20 cellular contexts compared by ENCODE assay signal in the genomic region with DNA sequence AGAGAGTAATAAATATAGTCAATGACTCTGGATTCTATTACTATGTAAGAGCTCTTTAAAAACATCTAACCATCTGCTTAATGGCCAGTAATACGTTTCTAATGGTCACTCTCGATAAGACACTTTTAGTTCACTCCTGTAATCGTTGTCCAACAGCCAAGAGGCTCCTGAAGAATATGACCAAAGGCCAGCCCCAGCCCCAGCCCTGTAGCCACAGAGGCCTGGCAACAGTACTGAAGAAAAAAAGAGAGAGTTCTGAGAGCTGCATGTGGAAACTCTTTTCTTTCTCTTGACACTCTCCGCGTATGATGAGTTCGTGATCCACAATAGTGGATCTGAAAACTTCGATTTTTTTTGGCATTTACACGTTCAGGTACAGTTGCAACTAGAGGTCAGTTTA.
"Had no signal": no experiment of that assay in that cellular context is flagged by ENCODE, and none has a peak within 500 bp of the region (broad histone marks: within the 10 kb centered on the region; RNA-seq: fewer than 3 reads in every experiment).

No MANE protein-coding gene starts in this region.

- H3K36me3 ChIP-seq: esophagus squamous epithelium, ovary, right atrium auricular region, stomach, thoracic aorta, transverse colon had no signal

- ATAC-seq: effector memory CD8-positive, alpha-beta T cell; left cardiac atrium; left ventricle myocardium superior; naive thymus-derived CD4-positive, alpha-beta T cell had no signal

- H3K4me3 Mint-ChIP-seq: dendritic cell treated with granulocyte-macrophage colony-stimulating factor and Interleukin-4, amounts not matched to agents 40 ng/mL and 50 ng/mL, for 4 days; effector memory CD8-positive, alpha-beta T cell; immature natural killer cell; naive thymus-derived CD4-positive, alpha-beta T cell; neural crest cell had no signal

- H3K36me3 Mint-ChIP-seq: immature natural killer cell; naive thymus-derived CD4-positive, alpha-beta T cell had no signal

- H3K4me1 Mint-ChIP-seq: immature natural killer cell; naive thymus-derived CD4-positive, alpha-beta T cell; neural crest cell had no signal

- H3K4me1 ChIP-seq: right atrium auricular region, stomach, transverse colon had no signal

- H3K9me3 ChIP-seq: esophagus squamous epithelium, ovary, right atrium auricular region, stomach, thoracic aorta, transverse colon had no signal

- DNase-seq: effector memory CD8-positive, alpha-beta T cell; esophagus squamous epithelium; foreskin fibroblast; immature natural killer cell; kidney; left cardiac atrium; left ventricle myocardium superior; naive thymus-derived CD4-positive, alpha-beta T cell; ovary; small intestine; stimulated activated CD4-positive, alpha-beta T cell treated with anti-CD3 and anti-CD28 coated beads, Interleukin-12 subunit alpha, Interleukin-12 subunit beta, amount 100 ng/mL, for 4 hours; stimulated activated naive CD4-positive, alpha-beta T cell; stomach; substantia nigra; transverse colon had no signal

- H3K27me3 ChIP-seq: esophagus squamous epithelium, ovary, right atrium auricular region, stomach, transverse colon had no signal

- H3K27ac ChIP-seq: esophagus squamous epithelium, ovary, right atrium auricular region, stomach, thoracic aorta, transverse colon had no signal

- H3K4me3 ChIP-seq: esophagus squamous epithelium, lung, ovary, right atrium auricular region, stomach, thoracic aorta, transverse colon had no signal

- H3K9me3 Mint-ChIP-seq: dendritic cell treated with granulocyte-macrophage colony-stimulating factor and Interleukin-4, amounts not matched to agents 40 ng/mL and 50 ng/mL, for 4 days; immature natural killer cell; neural crest cell had no signal

- H3K27ac Mint-ChIP-seq: dendritic cell treated with granulocyte-macrophage colony-stimulating factor and Interleukin-4, amounts not matched to agents 40 ng/mL and 50 ng/mL, for 4 days; effector memory CD8-positive, alpha-beta T cell; immature natural killer cell; naive thymus-derived CD4-positive, alpha-beta T cell had no signal

- H3K27me3 Mint-ChIP-seq: dendritic cell treated with granulocyte-macrophage colony-stimulating factor and Interleukin-4, amounts not matched to agents 40 ng/mL and 50 ng/mL, for 4 days; effector memory CD8-positive, alpha-beta T cell had no signal
